16 cellular contexts compared by ENCODE assay signal in genomic region chr14:50812180-50812579, GRCh38. TPM values are rescaled to one million over a fixed set of nuclear protein-coding genes. Genes with fewer than 3 reads are reported as not detected.
DNase-seq lines count a peak whose midpoint lies in the region; ATAC-seq and TF ChIP-seq lines count a peak whose summit lies in the region.
"Had no signal": no experiment of that assay in that cellular context is flagged by ENCODE, and none has a peak within 500 bp of the region (broad histone marks: within the 10 kb centered on the region; RNA-seq: fewer than 3 reads in every experiment).

No MANE protein-coding gene starts in this region.

- no peaks in the 10 kb centered on the region for H3K27me3 Mint-ChIP-seq in activated CD4-positive, alpha-beta T cell treated with anti-CD3 and anti-CD28 coated beads, Interleukin-2, amount 10 ng/mL, durations not matched to agents 7 days and 5 days
- peaks cover 5% of the 10 kb centered on the region for H3K27me3 Mint-ChIP-seq in GM23338 (ENCODE audit: insufficient read depth, low read depth, poor library complexity)
- H3K27me3 Mint-ChIP-seq in activated naive CD8-positive, alpha-beta T cell treated with anti-CD3 and anti-CD28 coated beads, Interleukin-2, amount 50 U/mL, for 24 hours: no peaks in the 10 kb centered on the region

- no peak for TF ChIP-seq CTCF in GM23338 (conservative IDR thresholded peaks at IDR 0.05; ENCODE audit: low read depth in 2 of 2)

- H3K79me2 ChIP-seq in GM23338 (replicated peaks; ENCODE audit: insufficient read depth) (peaks cover 7% of the 10 kb centered on the region; the same call in 1 of the 2 replicates), Karpas-422 (ENCODE audit: low read length) (peaks cover 67% of the 10 kb centered on the region)

- peaks cover 47% of the 10 kb centered on the region for H3K36me3 Mint-ChIP-seq in activated CD4-positive, alpha-beta T cell treated with anti-CD3 and anti-CD28 coated beads, Interleukin-2, amount 10 ng/mL, durations not matched to agents 7 days and 5 days (ENCODE audit: low read depth)
- H3K36me3 Mint-ChIP-seq in GM23338 (ENCODE audit: low read depth): peaks cover 22% of the 10 kb centered on the region
- H3K36me3 Mint-ChIP-seq in activated naive CD8-positive, alpha-beta T cell treated with anti-CD3 and anti-CD28 coated beads, Interleukin-2, amount 50 U/mL, for 24 hours (ENCODE audit: low read depth): peaks cover 26% of the 10 kb centered on the region
- H3K36me3 Mint-ChIP-seq in stimulated activated effector memory CD8-positive, alpha-beta T cell treated with anti-CD3 and anti-CD28 coated beads, Interleukin-12 subunit alpha, Interleukin-12 subunit beta, amount 100 ng/mL, for 72 hours: peaks cover 10% of the 10 kb centered on the region

- H3K27me3 ChIP-seq in GM23338 (ENCODE audit: insufficient read depth) (no peaks in the 10 kb centered on the region), MG63 (no peaks in the 10 kb centered on the region), Karpas-422 (ENCODE audit: low read length) (no peaks in the 10 kb centered on the region)

- H4K20me1 ChIP-seq in GM23338 (replicated peaks; ENCODE audit: insufficient read depth) (0 out of 2 replicates have a peak, but pooled peaks cover 7% of the 10 kb centered on the region), Karpas-422 (ENCODE audit: insufficient read depth, low read depth, low read length) (peaks cover 29% of the 10 kb centered on the region)

- no peaks in the 10 kb centered on the region for H3K9me2 ChIP-seq in GM23338 (ENCODE audit: insufficient read depth)
- no peaks in the 10 kb centered on the region for H3K9me2 ChIP-seq in Karpas-422 (replicated peaks; ENCODE audit: insufficient read depth, low read length)

- peak overlapping the region; percentile 39; the same call in 1 of the 2 replicates for H3K4me2 ChIP-seq in GM23338
- no peak overlapping the region for H3K4me2 ChIP-seq in Karpas-422 (ENCODE audit: low read depth, low read length, poor library complexity, severe bottlenecking)

- POLR2A ChIA-PET in activated CD4-positive, alpha-beta T cell treated with anti-CD3 and anti-CD28 coated beads, Interleukin-2, amount 10 ng/mL, durations not matched to agents 7 days and 5 days (lab: Charles Lee): no interaction called here

- H3K36me3 ChIP-seq in GM23338 (ENCODE audit: insufficient read depth) (no peaks in the 10 kb centered on the region), MG63 (no peaks in the 10 kb centered on the region), Karpas-422 (ENCODE audit: insufficient read depth, low read length) (peaks cover 16% of the 10 kb centered on the region)
- H3K36me3 ChIP-seq: left ventricle myocardium inferior had no signal

- DNase-seq in activated CD4-positive, alpha-beta T cell treated with anti-CD3 and anti-CD28 coated beads, Interleukin-2, amount 10 ng/mL, durations not matched to agents 7 days and 5 days: no peak
- no peak for DNase-seq in activated CD4-positive, alpha-beta T cell treated with anti-CD3 and anti-CD28 coated beads, Interleukin-2, amount 50 U/mL, for 4 hours
- DNase-seq in GM23338 (ENCODE audit: low spot score) (no peak), MG63 (no peak), Karpas-422 (no peak)
- no peak for DNase-seq in activated naive CD8-positive, alpha-beta T cell treated with anti-CD3 and anti-CD28 coated beads, Interleukin-2, amount 50 U/mL, for 24 hours
- DNase-seq in stimulated activated effector memory CD8-positive, alpha-beta T cell treated with anti-CD3 and anti-CD28 coated beads, Interleukin-12 subunit alpha, Interleukin-12 subunit beta, amount 100 ng/mL, for 72 hours (ENCODE audit: low spot score in 2 of 2): no peak
- DNase-seq: activated CD4-positive, alpha-beta T cell treated with anti-CD3 and anti-CD28 coated beads, Interleukin-2, amount 50 U/mL, for 48 hours; central memory CD4-positive, alpha-beta T cell; left ventricle myocardium inferior; NCI-H1105 treated with DMSO at 0.1 percent for 48 hours; Right ventricle myocardium superior had no signal

- ATAC-seq in GM23338 (peak; percentile 60), GM18870 (IDR thresholded peaks at IDR 0.05; ENCODE audit: unreplicated experiment) (no peak)
- ATAC-seq in activated naive CD8-positive, alpha-beta T cell treated with anti-CD3 and anti-CD28 coated beads, Interleukin-2, amount 50 U/mL, for 24 hours: peak; percentile 29
- ATAC-seq in stimulated activated effector memory CD8-positive, alpha-beta T cell treated with anti-CD3 and anti-CD28 coated beads, Interleukin-12 subunit alpha, Interleukin-12 subunit beta, amount 100 ng/mL, for 72 hours: no peak
- ATAC-seq: HCT116 had no signal

- H2AFZ ChIP-seq in GM23338 (no peak overlapping the region), Karpas-422 (ENCODE audit: low read length) (no peak overlapping the region)

- H3K27ac ChIP-seq in GM23338 (ENCODE audit: low read depth) (no peak overlapping the region), Karpas-422 (ENCODE audit: low read length) (no peak overlapping the region)
- H3K27ac ChIP-seq: left ventricle myocardium inferior had no signal

- H3K4me3 Mint-ChIP-seq in activated CD4-positive, alpha-beta T cell treated with anti-CD3 and anti-CD28 coated beads, Interleukin-2, amount 10 ng/mL, durations not matched to agents 7 days and 5 days: peak overlapping the region; percentile 16
- no peak overlapping the region for H3K4me3 Mint-ChIP-seq in GM23338
- peak overlapping the region; percentile 79 for H3K4me3 Mint-ChIP-seq in activated naive CD8-positive, alpha-beta T cell treated with anti-CD3 and anti-CD28 coated beads, Interleukin-2, amount 50 U/mL, for 24 hours
- no peak overlapping the region for H3K4me3 Mint-ChIP-seq in stimulated activated effector memory CD8-positive, alpha-beta T cell treated with anti-CD3 and anti-CD28 coated beads, Interleukin-12 subunit alpha, Interleukin-12 subunit beta, amount 100 ng/mL, for 72 hours

- 0 out of 2 replicates have a peak overlapping the region, but pooled peaks have one; percentile 0 for H3K4me3 ChIP-seq in GM23338
- no peak overlapping the region for H3K4me3 ChIP-seq in MG63
- no peak overlapping the region for H3K4me3 ChIP-seq in Karpas-422 (ENCODE audit: low read length)
- H3K4me3 ChIP-seq: left ventricle myocardium inferior had no signal

- peaks cover 53% of the 10 kb centered on the region for H3K4me1 Mint-ChIP-seq in activated CD4-positive, alpha-beta T cell treated with anti-CD3 and anti-CD28 coated beads, Interleukin-2, amount 10 ng/mL, durations not matched to agents 7 days and 5 days
- H3K4me1 Mint-ChIP-seq in GM23338: peaks cover 32% of the 10 kb centered on the region
- peaks cover 64% of the 10 kb centered on the region for H3K4me1 Mint-ChIP-seq in activated naive CD8-positive, alpha-beta T cell treated with anti-CD3 and anti-CD28 coated beads, Interleukin-2, amount 50 U/mL, for 24 hours
- H3K4me1 Mint-ChIP-seq in stimulated activated effector memory CD8-positive, alpha-beta T cell treated with anti-CD3 and anti-CD28 coated beads, Interleukin-12 subunit alpha, Interleukin-12 subunit beta, amount 100 ng/mL, for 72 hours: peaks cover 45% of the 10 kb centered on the region

- peaks cover 32% of the 10 kb centered on the region for H3K4me1 ChIP-seq in GM23338 (ENCODE audit: insufficient read depth)
- H3K4me1 ChIP-seq in Karpas-422 (ENCODE audit: low read length): peaks cover 30% of the 10 kb centered on the region

- H3K9me3 ChIP-seq in MG63 (no peaks in the 10 kb centered on the region), Karpas-422 (ENCODE audit: low read length) (no peaks in the 10 kb centered on the region)

- H3K9ac ChIP-seq in Karpas-422 (ENCODE audit: low read length): no peak overlapping the region

- CTCF ChIA-PET in activated CD4-positive, alpha-beta T cell treated with anti-CD3 and anti-CD28 coated beads, Interleukin-2, amount 10 ng/mL, durations not matched to agents 7 days and 5 days (lab: Charles Lee): interaction anchor here (0.7 to 1.8 kb wide), 3 partner anchors 13 to 345 kb away, joined by 3 to 5 read pairs (median 4); partner anchors contain the start of gene ABHD12B

- H3F3A ChIP-seq in GM23338 (replicated peaks; ENCODE audit: low read depth): no peaks in the 10 kb centered on the region

- H3K27ac Mint-ChIP-seq in activated CD4-positive, alpha-beta T cell treated with anti-CD3 and anti-CD28 coated beads, Interleukin-2, amount 10 ng/mL, durations not matched to agents 7 days and 5 days: peak overlapping the region; percentile 94
- 0 out of 2 replicates have a peak overlapping the region, but pooled peaks have one; percentile 7 for H3K27ac Mint-ChIP-seq in GM23338
- H3K27ac Mint-ChIP-seq in activated naive CD8-positive, alpha-beta T cell treated with anti-CD3 and anti-CD28 coated beads, Interleukin-2, amount 50 U/mL, for 24 hours: peak overlapping the region; percentile 98
- H3K27ac Mint-ChIP-seq in stimulated activated effector memory CD8-positive, alpha-beta T cell treated with anti-CD3 and anti-CD28 coated beads, Interleukin-12 subunit alpha, Interleukin-12 subunit beta, amount 100 ng/mL, for 72 hours: peak overlapping the region; percentile 71

- peaks cover 11% of the 10 kb centered on the region for H3K9me3 Mint-ChIP-seq in activated CD4-positive, alpha-beta T cell treated with anti-CD3 and anti-CD28 coated beads, Interleukin-2, amount 10 ng/mL, durations not matched to agents 7 days and 5 days
- H3K9me3 Mint-ChIP-seq in GM23338: peaks cover 14% of the 10 kb centered on the region; the same call in 2 of the 3 replicates
- H3K9me3 Mint-ChIP-seq in activated naive CD8-positive, alpha-beta T cell treated with anti-CD3 and anti-CD28 coated beads, Interleukin-2, amount 50 U/mL, for 24 hours: peaks cover 7% of the 10 kb centered on the region
- H3K9me3 Mint-ChIP-seq in stimulated activated effector memory CD8-positive, alpha-beta T cell treated with anti-CD3 and anti-CD28 coated beads, Interleukin-12 subunit alpha, Interleukin-12 subunit beta, amount 100 ng/mL, for 72 hours: no peaks in the 10 kb centered on the region

TF ChIP-seq in GM23338, 12 proteins besides CTCF, POLR2A, EP300 and RAD21 (continues in another document):
- TF ChIP-seq ZNF114 (CRISPR knock-in tag; IDR thresholded peaks at IDR 0.05): no peak
- TF ChIP-seq EZH2 (IDR thresholded peaks at IDR 0.05; ENCODE audit: low read depth, unreplicated experiment): no peak

RNA-seq across cellular contexts. Expression of gene NIN, which starts 18.8 kb away (rescaled TPM):
- total RNA-seq in activated CD4-positive, alpha-beta T cell treated with anti-CD3 and anti-CD28 coated beads, Interleukin-2, amount 10 ng/mL, durations not matched to agents 7 days and 5 days: 10 to 100 TPM; 94.5 to 95.2 TPM
- total RNA-seq in GM23338 (2014; rRNA removed; shearing (Covaris generic)): 12.9 and 17.4 TPM in 2 replicates
- polyA plus RNA-seq in GM23338 (2016; fragmentation: Nextera tagmentation; extraction: Ambion mirVana): 6.2 and 7.4 TPM in 2 replicates
- 7.1 and 7.2 TPM in 2 replicates for total RNA-seq in MG63 (2014; rRNA removed; shearing (Covaris generic); ENCODE audit: low replicate concordance)
- total RNA-seq in Karpas-422 (2014; rRNA removed; shearing (Covaris generic); ENCODE audit: low replicate concordance): 59.4 and 85.6 TPM in 2 replicates

RNA-seq across cellular contexts. Expression of gene ABHD12B, which starts 59.7 kb away (rescaled TPM):
- total RNA-seq in activated CD4-positive, alpha-beta T cell treated with anti-CD3 and anti-CD28 coated beads, Interleukin-2, amount 10 ng/mL, durations not matched to agents 7 days and 5 days: not detected
- 9.0 and 13.4 TPM in 2 replicates for total RNA-seq in GM23338 (2014; rRNA removed; shearing (Covaris generic))
- 52.8 and 56.9 TPM in 2 replicates for polyA plus RNA-seq in GM23338 (2016; fragmentation: Nextera tagmentation; extraction: Ambion mirVana)
- not detected in 2 replicates for total RNA-seq in MG63 (2014; rRNA removed; shearing (Covaris generic); ENCODE audit: low replicate concordance)
- not detected in 2 replicates for total RNA-seq in Karpas-422 (2014; rRNA removed; shearing (Covaris generic); ENCODE audit: low replicate concordance)
- total RNA-seq: fibroblast of villous mesenchyme, left ventricle myocardium inferior, Right ventricle myocardium superior, temporal lobe had no signal

Comparison
In these comparisons a context has a peak if more than half of its experiments do, and no peak if none do; other contexts are left out.
1. H3K27ac Mint-ChIP-seq: peak in every context shown above with its lines; median percentile 98 in activated naive CD8-positive, alpha-beta T cell treated with anti-CD3 and anti-CD28 coated beads, Interleukin-2, amount 50 U/mL, for 24 hours; 94 in activated CD4-positive, alpha-beta T cell treated with anti-CD3 and anti-CD28 coated beads, Interleukin-2, amount 10 ng/mL, durations not matched to agents 7 days and 5 days; 71 in stimulated activated effector memory CD8-positive, alpha-beta T cell treated with anti-CD3 and anti-CD28 coated beads, Interleukin-12 subunit alpha, Interleukin-12 subunit beta, amount 100 ng/mL, for 72 hours; 7 in GM23338.
2. H3K4me3 Mint-ChIP-seq: peak in activated CD4-positive, alpha-beta T cell treated with anti-CD3 and anti-CD28 coated beads, Interleukin-2, amount 10 ng/mL, durations not matched to agents 7 days and 5 days (single experiment) and activated naive CD8-positive, alpha-beta T cell treated with anti-CD3 and anti-CD28 coated beads, Interleukin-2, amount 50 U/mL, for 24 hours (single experiment); none in GM23338 (single experiment) and stimulated activated effector memory CD8-positive, alpha-beta T cell treated with anti-CD3 and anti-CD28 coated beads, Interleukin-12 subunit alpha, Interleukin-12 subunit beta, amount 100 ng/mL, for 72 hours (single experiment).
3. ATAC-seq: peak in GM23338 (single experiment) and activated naive CD8-positive, alpha-beta T cell treated with anti-CD3 and anti-CD28 coated beads, Interleukin-2, amount 50 U/mL, for 24 hours (single experiment); none in stimulated activated effector memory CD8-positive, alpha-beta T cell treated with anti-CD3 and anti-CD28 coated beads, Interleukin-12 subunit alpha, Interleukin-12 subunit beta, amount 100 ng/mL, for 72 hours (single experiment) and GM18870 (single experiment).
4. RNA of gene ABHD12B, which starts 59.7 kb away (total RNA-seq): 9.0 to 13.4 TPM in GM23338; not detected in activated CD4-positive, alpha-beta T cell treated with anti-CD3 and anti-CD28 coated beads, Interleukin-2, amount 10 ng/mL, durations not matched to agents 7 days and 5 days, not detected in MG63 and not detected in Karpas-422; every median in the first group is over 10 times any median in the second.